ENCODE assay signal across 16 cellular contexts in the genomic region with DNA sequence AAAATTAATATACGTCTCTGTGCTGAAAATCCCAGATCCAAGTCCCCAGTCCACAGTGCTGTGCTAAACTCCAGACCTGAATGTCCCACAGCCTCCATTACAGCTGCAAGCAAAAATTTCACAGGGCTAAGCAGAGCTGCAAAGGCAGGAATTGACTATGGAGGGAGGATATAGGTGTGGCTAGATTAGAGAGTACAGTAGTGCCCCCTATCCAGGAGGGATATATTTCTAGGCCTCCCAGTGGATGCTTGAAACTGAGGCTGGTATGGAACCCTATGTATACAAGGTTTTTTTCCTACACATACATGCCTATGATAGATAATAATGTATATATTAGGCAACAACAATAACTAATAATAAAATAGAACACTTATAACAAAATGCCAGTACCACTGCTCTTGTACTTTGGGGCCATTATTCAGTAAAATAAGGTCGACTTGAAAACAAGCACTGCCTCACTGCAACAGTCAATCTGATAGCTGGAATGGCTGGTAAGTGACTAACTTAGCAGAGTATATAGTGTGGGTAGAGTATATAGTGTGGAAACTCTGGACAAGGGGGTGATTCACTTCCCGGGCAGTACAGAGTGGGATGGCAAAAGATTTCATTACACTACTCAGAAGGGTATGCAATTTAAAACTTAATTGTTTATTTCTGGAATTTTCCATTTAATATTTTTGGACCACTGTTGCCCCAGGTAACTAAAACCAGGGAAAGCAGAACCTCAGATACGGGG.
DNase-seq lines count a peak whose midpoint lies in the region; ATAC-seq and TF ChIP-seq lines count a peak whose summit lies in the region.
"Had no signal": no experiment of that assay in that cellular context is flagged by ENCODE, and none has a peak within 500 bp of the region (broad histone marks: within the 10 kb centered on the region; RNA-seq: fewer than 3 reads in every experiment).

No MANE protein-coding gene starts in this region.

- peaks cover 19 to 73% (median 66%) of the 10 kb centered on the region in 7 donors for H3K4me1 Mint-ChIP-seq in naive thymus-derived CD4-positive, alpha-beta T cell

- H3K9me3 ChIP-seq in AG04450 (ENCODE audit: control insufficient read depth, insufficient read depth, low read length) = no peaks in the 10 kb centered on the region
- H3K9me3 ChIP-seq in adipocyte (ENCODE audit: control insufficient read depth, low read length) = no peaks in the 10 kb centered on the region
- H3K9me3 ChIP-seq in naive thymus-derived CD4-positive, alpha-beta T cell (ENCODE audit: control insufficient read depth in 2 of 3, low read length in 3 of 3) = no peaks in the 10 kb centered on the region
- H3K9me3 ChIP-seq in upper lobe of left lung = no peaks in the 10 kb centered on the region
- H3K9me3 ChIP-seq: esophagus muscularis mucosa, SJCRH30 had no signal

- no peak for TF ChIP-seq POLR2A in upper lobe of left lung (IDR thresholded peaks at IDR 0.05)

- no peaks in the 10 kb centered on the region for H3K36me3 ChIP-seq in adipocyte (ENCODE audit: control insufficient read depth, insufficient read depth, low read length, severe bottlenecking)
- no peaks in the 10 kb centered on the region for H3K36me3 ChIP-seq in naive thymus-derived CD4-positive, alpha-beta T cell (ENCODE audit: control insufficient read depth in 2 of 3, insufficient read depth in 3 of 3, low read length in 3 of 3)
- H3K36me3 ChIP-seq in upper lobe of left lung = no peaks in the 10 kb centered on the region
- H3K36me3 ChIP-seq: esophagus muscularis mucosa, SJCRH30 had no signal

- CTCF ChIA-PET in AG04450 (lab: Charles Lee) = interaction anchor here (1.1 to 2.3 kb wide), 2 partner anchors 21 to 164 kb away, joined by 3 to 8 read pairs; no protein-coding TSS in a partner anchor
- CTCF ChIA-PET in naive thymus-derived CD4-positive, alpha-beta T cell (lab: Charles Lee) = no interaction called here

- DNase-seq in AG04450 (ENCODE audit: low read depth, low spot score) (peak; percentile 81), HCEC 1CT (peak; percentile 89), adipocyte (ENCODE audit: low read depth) (peak; percentile 74), hepatic stellate cell (ENCODE audit: low spot score) (peak; percentile 53), NCI-H774 (lab: John Stamatoyannopoulos, UW) (no peak), upper lobe of left lung (no peak)
- no peak for DNase-seq in naive thymus-derived CD4-positive, alpha-beta T cell
- DNase-seq: activated naive CD4-positive, alpha-beta T cell treated with anti-CD3 and anti-CD28 coated beads for 36 hours; NCI-H2029; NCI-H510A; SJCRH30 had no signal

- no peak overlapping the region for H3K9ac ChIP-seq in adipocyte (ENCODE audit: low read length)

- H3K4me1 ChIP-seq in adipocyte (ENCODE audit: control insufficient read depth, insufficient read depth, low read length) = peaks cover 27% of the 10 kb centered on the region
- H3K4me1 ChIP-seq in naive thymus-derived CD4-positive, alpha-beta T cell (ENCODE audit: control insufficient read depth in 2 of 2, insufficient read depth in 2 of 2, low read length in 2 of 2) = peaks cover 10 to 33% of the 10 kb centered on the region in 2 donors
- H3K4me1 ChIP-seq in upper lobe of left lung = peaks cover 4 to 17% (median 16%) of the 10 kb centered on the region in 4 donors
- H3K4me1 ChIP-seq: SJCRH30 had no signal

- POLR2A ChIA-PET in AG04450 (lab: Yijun Ruan, JAX) = interaction anchor here (1.0 to 1.6 kb wide), 4 partner anchors 13 to 134 kb away, joined by 3 to 6 read pairs (median 4); partner anchors contain the start of genes BDKRB1 and BDKRB2
- POLR2A ChIA-PET in naive thymus-derived CD4-positive, alpha-beta T cell (lab: Charles Lee) = no interaction called here

- H3K27ac Mint-ChIP-seq in naive thymus-derived CD4-positive, alpha-beta T cell = peak overlapping the region in 1 of 9 donors; percentile 15
- H3K27ac Mint-ChIP-seq: activated naive CD4-positive, alpha-beta T cell treated with anti-CD3 and anti-CD28 coated beads for 36 hours; brain; natural killer cell treated with Interleukin-12 subunit alpha and Interleukin-12 subunit beta and Interleukin-15 and Interleukin-18, amount 100 ng/mL, for 72 hours; stimulated activated naive CD8-positive, alpha-beta T cell treated with anti-CD3 and anti-CD28 coated beads, Interleukin-15, Interleukin-2, amounts not matched to agents 100 ng/mL and 50 ng/mL, for 24 hours had no signal

- WGBS in upper lobe of left lung, 2 donors = 84 to 85% methylated on average over 4 of the region's 4 CpGs

- H3K27me3 ChIP-seq in AG04450 (ENCODE audit: control insufficient read depth, insufficient read depth, low read length) = no peaks in the 10 kb centered on the region
- H3K27me3 ChIP-seq in adipocyte (replicated peaks; ENCODE audit: control insufficient read depth, insufficient read depth, low read length) = no peaks in the 10 kb centered on the region
- H3K27me3 ChIP-seq in naive thymus-derived CD4-positive, alpha-beta T cell (ENCODE audit: control insufficient read depth in 2 of 2, insufficient read depth in 2 of 2, low read length in 2 of 2) = no peaks in the 10 kb centered on the region
- H3K27me3 ChIP-seq in upper lobe of left lung = no peaks in the 10 kb centered on the region
- H3K27me3 ChIP-seq: esophagus muscularis mucosa, SJCRH30 had no signal

- H3K4me3 ChIP-seq in AG04450 (ENCODE audit: low read depth, low read length) (no peak overlapping the region), adipocyte (ENCODE audit: low read length) (peak overlapping the region; percentile 12), upper lobe of left lung (no peak overlapping the region)
- no peak overlapping the region for H3K4me3 ChIP-seq in naive thymus-derived CD4-positive, alpha-beta T cell (ENCODE audit: low read length)
- H3K4me3 ChIP-seq: esophagus muscularis mucosa, SJCRH30 had no signal

- H3K36me3 Mint-ChIP-seq in naive thymus-derived CD4-positive, alpha-beta T cell = no peaks in the 10 kb centered on the region
- H3K36me3 Mint-ChIP-seq: brain; natural killer cell treated with Interleukin-12 subunit alpha and Interleukin-12 subunit beta and Interleukin-15 and Interleukin-18, amount 100 ng/mL, for 72 hours had no signal

- H3K9me3 Mint-ChIP-seq in naive thymus-derived CD4-positive, alpha-beta T cell = peaks cover 0 to 5% (median 0%) of the 10 kb centered on the region in 11 donors
- H3K9me3 Mint-ChIP-seq: activated naive CD4-positive, alpha-beta T cell treated with anti-CD3 and anti-CD28 coated beads for 36 hours; natural killer cell treated with Interleukin-12 subunit alpha and Interleukin-12 subunit beta and Interleukin-15 and Interleukin-18, amount 100 ng/mL, for 72 hours; stimulated activated naive CD8-positive, alpha-beta T cell treated with anti-CD3 and anti-CD28 coated beads, Interleukin-15, Interleukin-2, amounts not matched to agents 100 ng/mL and 50 ng/mL, for 24 hours had no signal

- no peak for ATAC-seq in naive thymus-derived CD4-positive, alpha-beta T cell
- no peak for ATAC-seq in HG02840 (IDR thresholded peaks at IDR 0.05; ENCODE audit: low FRiP score, unreplicated experiment)
- no peak for ATAC-seq in upper lobe of left lung (ENCODE audit: low FRiP score in 2 of 2)
- ATAC-seq: natural killer cell treated with Interleukin-12 subunit alpha and Interleukin-12 subunit beta and Interleukin-15 and Interleukin-18, amount 100 ng/mL, for 72 hours had no signal

- intact Hi-C loops in naive thymus-derived CD4-positive, alpha-beta T cell (cut with micrococcal nuclease) = loop anchor here in 1 of 2 donors (10.0 kb wide), 1 partner anchor 243 kb away; the partner anchor contains the start of genes ATG2B and GSKIP

- H3K27ac ChIP-seq in AG04450 (ENCODE audit: low read depth, low read length) (peak overlapping the region; percentile 95), upper lobe of left lung (no peak overlapping the region)
- no peak overlapping the region for H3K27ac ChIP-seq in naive thymus-derived CD4-positive, alpha-beta T cell (ENCODE audit: low read depth, low read length)
- H3K27ac ChIP-seq: esophagus muscularis mucosa, SJCRH30 had no signal

- H3K4me3 Mint-ChIP-seq in naive thymus-derived CD4-positive, alpha-beta T cell = no peak overlapping the region
- H3K4me3 Mint-ChIP-seq: activated naive CD4-positive, alpha-beta T cell treated with anti-CD3 and anti-CD28 coated beads for 36 hours; brain; natural killer cell treated with Interleukin-12 subunit alpha and Interleukin-12 subunit beta and Interleukin-15 and Interleukin-18, amount 100 ng/mL, for 72 hours; stimulated activated naive CD8-positive, alpha-beta T cell treated with anti-CD3 and anti-CD28 coated beads, Interleukin-15, Interleukin-2, amounts not matched to agents 100 ng/mL and 50 ng/mL, for 24 hours had no signal

- TF ChIP-seq EP300 in upper lobe of left lung (IDR thresholded peaks at IDR 0.05) = no peak

- TF ChIP-seq CTCF in AG04450 (IDR thresholded peaks at IDR 0.05; ENCODE audit: low read depth, low read length) = peak; percentile 12; the same call in 1 of the 2 replicates
- no peak for TF ChIP-seq CTCF in upper lobe of left lung (IDR thresholded peaks at IDR 0.05)

- H3K27me3 Mint-ChIP-seq in naive thymus-derived CD4-positive, alpha-beta T cell = no peaks in the 10 kb centered on the region
- H3K27me3 Mint-ChIP-seq: brain; stimulated activated naive CD8-positive, alpha-beta T cell treated with anti-CD3 and anti-CD28 coated beads, Interleukin-15, Interleukin-2, amounts not matched to agents 100 ng/mL and 50 ng/mL, for 24 hours had no signal

Comparison
In these comparisons a context has a peak if more than half of its experiments do, and no peak if none do; other contexts are left out.
1. DNase-seq: peak in AG04450 (single experiment), HCEC 1CT (single experiment), adipocyte (single experiment) and hepatic stellate cell (single experiment); none in NCI-H774 (single experiment), naive thymus-derived CD4-positive, alpha-beta T cell (0 of 9) and upper lobe of left lung (0 of 2).